Comparison of ENCODE assay signal across 15 cellular contexts in the genomic region with DNA sequence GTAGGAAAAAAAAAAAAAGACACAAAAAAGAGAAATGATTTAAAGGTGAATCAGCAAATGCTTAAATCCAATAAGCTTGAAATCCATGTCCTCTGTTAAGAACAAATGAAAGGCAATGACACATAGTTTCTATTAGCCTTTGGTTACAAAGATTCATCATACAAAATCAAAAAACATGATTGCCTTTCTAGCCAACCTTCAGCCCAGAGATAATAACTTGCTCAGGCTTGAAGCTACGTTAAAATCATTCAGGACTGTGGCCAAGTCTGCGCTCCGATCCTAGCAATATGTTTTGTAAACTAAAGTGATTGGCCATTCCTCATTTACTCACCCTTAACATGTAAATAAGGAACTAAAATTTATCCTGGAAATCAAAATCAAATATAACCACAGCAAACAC.
DNase-seq lines count a peak whose midpoint lies in the region; ATAC-seq and TF ChIP-seq lines count a peak whose summit lies in the region.
"Had no signal": no experiment of that assay in that cellular context is flagged by ENCODE, and none has a peak within 500 bp of the region (broad histone marks: within the 10 kb centered on the region; RNA-seq: fewer than 3 reads in every experiment).

No MANE protein-coding gene starts in this region.

- DNase-seq in WTC11 (ENCODE audit: low spot score) (no peak), epithelial cell of esophagus (ENCODE audit: low read depth) (peak; percentile 86), spleen (no peak), left lung (no peak), NCI-H2081 treated with DMSO at 0.1 percent for 48 hours (lab: John Stamatoyannopoulos, UW) (no peak), lower lobe of right lung (no peak)
- no peak for DNase-seq in effector memory CD4-positive, alpha-beta T cell
- DNase-seq: CD8-positive, alpha-beta T cell; DMS 273 treated with DMSO at 0.1 percent for 48 hours; NCI-H1092 treated with DMSO at 0.1 percent for 48 hours; NCI-H1694 treated with DMSO at 0.1 percent for 48 hours; NCI-H446; PC-3 had no signal

- TF ChIP-seq POLR2A in spleen (IDR thresholded peaks at IDR 0.05) = no peak

- no peak for ATAC-seq in WTC11
- ATAC-seq in left lung = no peak
- no peak for ATAC-seq in lower lobe of right lung
- ATAC-seq: CD8-positive, alpha-beta T cell; PC-3 had no signal

- H3K4me1 ChIP-seq in HUES48 (ENCODE audit: control insufficient read depth, insufficient read depth, low read length) = peaks cover 24% of the 10 kb centered on the region
- no peaks in the 10 kb centered on the region for H3K4me1 ChIP-seq in spleen
- no peaks in the 10 kb centered on the region for H3K4me1 ChIP-seq in left lung
- H3K4me1 ChIP-seq in lower lobe of right lung = no peaks in the 10 kb centered on the region
- H3K4me1 ChIP-seq in effector memory CD4-positive, alpha-beta T cell (ENCODE audit: control insufficient read depth, insufficient read depth, low read length, poor library complexity, severe bottlenecking) = no peaks in the 10 kb centered on the region

- WGBS in spleen, 5 donors = 74 to 86% (median 84%) methylated on average over 3 of the region's 3 CpGs

- H3K36me3 ChIP-seq in HUES48 (ENCODE audit: control insufficient read depth, insufficient read depth, low read length) = no peaks in the 10 kb centered on the region
- no peaks in the 10 kb centered on the region for H3K36me3 ChIP-seq in spleen
- no peaks in the 10 kb centered on the region for H3K36me3 ChIP-seq in left lung
- no peaks in the 10 kb centered on the region for H3K36me3 ChIP-seq in lower lobe of right lung
- no peaks in the 10 kb centered on the region for H3K36me3 ChIP-seq in effector memory CD4-positive, alpha-beta T cell (ENCODE audit: control insufficient read depth, insufficient read depth, low read length)

- H3K4me3 ChIP-seq in HUES48 (ENCODE audit: low read depth, low read length) (no peak overlapping the region), epithelial cell of esophagus (ENCODE audit: low read length) (no peak overlapping the region), spleen (no peak overlapping the region), left lung (no peak overlapping the region), lower lobe of right lung (no peak overlapping the region)
- H3K4me3 ChIP-seq in effector memory CD4-positive, alpha-beta T cell (ENCODE audit: insufficient read depth, low read depth, low read length, poor library complexity, severe bottlenecking) = no peak overlapping the region

- intact Hi-C loops in spleen (cut with DNase I; ENCODE audit: low total_unique reads) = no loop called here
- intact Hi-C loops in left lung (cut with DNase I) = no loop called here
- intact Hi-C loops in lower lobe of right lung (cut with DNase I) = no loop called here

- peaks cover 33% of the 10 kb centered on the region for H3K4me1 Mint-ChIP-seq in WTC11

- CTCF ChIA-PET in WTC11 (lab: Charles Lee) = interaction anchor here (1.9 kb wide), 1 partner anchor 274 kb away, joined by 8 read pairs; no protein-coding TSS in a partner anchor

- H3K9me3 ChIP-seq in HUES48 (ENCODE audit: control insufficient read depth, insufficient read depth, low read length) = no peaks in the 10 kb centered on the region
- peaks cover 0 to 2% (median 0%) of the 10 kb centered on the region in 8 donors for H3K9me3 ChIP-seq in spleen
- H3K9me3 ChIP-seq in left lung = no peaks in the 10 kb centered on the region
- H3K9me3 ChIP-seq in lower lobe of right lung = no peaks in the 10 kb centered on the region
- H3K9me3 ChIP-seq in effector memory CD4-positive, alpha-beta T cell (ENCODE audit: control insufficient read depth, low read length) = no peaks in the 10 kb centered on the region

- H3K27ac Mint-ChIP-seq in WTC11 = peak overlapping the region; percentile 51; the same call in 1 of the 2 replicates
- H3K27ac Mint-ChIP-seq: CD8-positive, alpha-beta T cell; IgD-negative memory B cell had no signal

- no peak overlapping the region for H3K9ac ChIP-seq in HUES48 (ENCODE audit: low read depth, low read length)

- H3K4me3 Mint-ChIP-seq in WTC11 = no peak overlapping the region
- H3K4me3 Mint-ChIP-seq: CD8-positive, alpha-beta T cell; IgD-negative memory B cell had no signal

- H3K27me3 Mint-ChIP-seq in WTC11 (ENCODE audit: low read depth) = peaks cover 7% of the 10 kb centered on the region

- no peaks in the 10 kb centered on the region for H3K9me3 Mint-ChIP-seq in WTC11

- H3K27ac ChIP-seq in HUES48 (ENCODE audit: low read depth, low read length) = peak overlapping the region; percentile 44
- H3K27ac ChIP-seq in spleen = peak overlapping the region in 6 of 8 donors; percentile 11 to 72 (median 35)
- no peak overlapping the region for H3K27ac ChIP-seq in left lung
- H3K27ac ChIP-seq in lower lobe of right lung = no peak overlapping the region
- H3K27ac ChIP-seq in effector memory CD4-positive, alpha-beta T cell (ENCODE audit: insufficient read depth, low read length, poor library complexity, severe bottlenecking) = no peak overlapping the region

- no peaks in the 10 kb centered on the region for H3K36me3 Mint-ChIP-seq in WTC11
- H3K36me3 Mint-ChIP-seq: CD8-positive, alpha-beta T cell; IgD-negative memory B cell had no signal

- no peak for TF ChIP-seq CTCF in WTC11 (IDR thresholded peaks at IDR 0.05)
- no peak for TF ChIP-seq CTCF in epithelial cell of esophagus (IDR thresholded peaks at IDR 0.05; ENCODE audit: insufficient read depth, low read depth, low read length, missing control alignments)
- TF ChIP-seq CTCF in spleen (IDR thresholded peaks at IDR 0.05 in 8 of 11, conservative IDR thresholded peaks at IDR 0.05 in 3 of 11) = no peak
- no peak for TF ChIP-seq CTCF in left lung (IDR thresholded peaks at IDR 0.05)
- no peak for TF ChIP-seq CTCF in lower lobe of right lung (IDR thresholded peaks at IDR 0.05)

- POLR2A ChIA-PET in WTC11 (lab: Charles Lee) = no interaction called here

- H3K27me3 ChIP-seq in HUES48 (ENCODE audit: control insufficient read depth, insufficient read depth, low read length) (peaks cover 4% of the 10 kb centered on the region), spleen (replicated peaks in 1 of 7) (no peaks in the 10 kb centered on the region), left lung (no peaks in the 10 kb centered on the region), lower lobe of right lung (ENCODE audit: low read depth) (no peaks in the 10 kb centered on the region)
- no peaks in the 10 kb centered on the region for H3K27me3 ChIP-seq in effector memory CD4-positive, alpha-beta T cell (replicated peaks; ENCODE audit: control insufficient read depth, insufficient read depth, low read length, poor library complexity, severe bottlenecking)

TF ChIP-seq in WTC11, 78 proteins besides CTCF, POLR2A, EP300 and RAD21 (continues in another document):
- TF ChIP-seq FOXK1 (CRISPR knock-in tag; IDR thresholded peaks at IDR 0.05) (no peak), E2F5 (CRISPR knock-in tag; IDR thresholded peaks at IDR 0.05) (no peak), OVOL2 (CRISPR knock-in tag; IDR thresholded peaks at IDR 0.05; ENCODE audit: borderline replicate concordance) (no peak), KAT7 (CRISPR knock-in tag; IDR thresholded peaks at IDR 0.05; ENCODE audit: borderline replicate concordance) (no peak), ERG (CRISPR knock-in tag; IDR thresholded peaks at IDR 0.05) (no peak), ATF3 (CRISPR knock-in tag; conservative IDR thresholded peaks at IDR 0.05) (no peak), ZNF263 (CRISPR knock-in tag; IDR thresholded peaks at IDR 0.05; ENCODE audit: low read depth) (no peak)
- TF ChIP-seq, protein P1, sequence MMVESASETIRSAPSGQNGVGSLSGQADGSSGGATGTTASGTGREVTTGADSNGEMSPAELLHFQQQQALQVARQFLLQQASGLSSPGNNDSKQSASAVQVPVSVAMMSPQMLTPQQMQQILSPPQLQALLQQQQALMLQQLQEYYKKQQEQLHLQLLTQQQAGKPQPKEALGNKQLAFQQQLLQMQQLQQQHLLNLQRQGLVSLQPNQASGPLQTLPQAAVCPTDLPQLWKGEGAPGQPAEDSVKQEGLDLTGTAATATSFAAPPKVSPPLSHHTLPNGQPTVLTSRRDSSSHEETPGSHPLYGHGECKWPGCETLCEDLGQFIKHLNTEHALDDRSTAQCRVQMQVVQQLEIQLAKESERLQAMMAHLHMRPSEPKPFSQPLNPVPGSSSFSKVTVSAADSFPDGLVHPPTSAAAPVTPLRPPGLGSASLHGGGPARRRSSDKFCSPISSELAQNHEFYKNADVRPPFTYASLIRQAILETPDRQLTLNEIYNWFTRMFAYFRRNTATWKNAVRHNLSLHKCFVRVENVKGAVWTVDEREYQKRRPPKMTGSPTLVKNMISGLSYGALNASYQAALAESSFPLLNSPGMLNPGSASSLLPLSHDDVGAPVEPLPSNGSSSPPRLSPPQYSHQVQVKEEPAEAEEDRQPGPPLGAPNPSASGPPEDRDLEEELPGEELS (CRISPR knock-in tag; IDR thresholded peaks at IDR 0.05) = no peak
- TF ChIP-seq, protein P2, sequence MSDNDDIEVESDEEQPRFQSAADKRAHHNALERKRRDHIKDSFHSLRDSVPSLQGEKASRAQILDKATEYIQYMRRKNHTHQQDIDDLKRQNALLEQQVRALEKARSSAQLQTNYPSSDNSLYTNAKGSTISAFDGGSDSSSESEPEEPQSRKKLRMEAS (CRISPR knock-in tag; IDR thresholded peaks at IDR 0.05) = no peak

Comparison
In these comparisons a context has a peak if more than half of its experiments do, and no peak if none do; other contexts are left out.
1. H3K27ac ChIP-seq: peak in HUES48 (single experiment) and spleen (6 of 8); none in left lung (0 of 2), lower lobe of right lung (single experiment) and effector memory CD4-positive, alpha-beta T cell (single experiment).